ENCODE assay signal across 21 cellular contexts in genomic region chr9:14923701-14924100, GRCh38. TPM values are rescaled to one million over a fixed set of nuclear protein-coding genes. Genes with fewer than 3 reads are reported as not detected.
A peak's percentile ranks its signal among the peaks of the same experiment; 100 is the strongest.
DNase-seq lines count a peak whose midpoint lies in the region; ATAC-seq and TF ChIP-seq lines count a peak whose summit lies in the region.
"Had no signal": no experiment of that assay in that cellular context is flagged by ENCODE, and none has a peak within 500 bp of the region (broad histone marks: within the 10 kb centered on the region; RNA-seq: fewer than 3 reads in every experiment).

No MANE protein-coding gene starts in this region.

- H3K4me1 ChIP-seq in subcutaneous abdominal adipose tissue (ENCODE audit: control insufficient read depth in 5 of 5, insufficient read depth in 5 of 5, low read length in 5 of 5) (peaks cover 0 to 30% (median 12%) of the 10 kb centered on the region in 5 donors), right lobe of liver (no peaks in the 10 kb centered on the region)
- H3K4me1 ChIP-seq: BLaER1, Caco-2 had no signal

- TF ChIP-seq CTCF in nephron (IDR thresholded peaks at IDR 0.05; ENCODE audit: unreplicated experiment in 3 of 3) (no peak), right lobe of liver (IDR thresholded peaks at IDR 0.05) (no peak)

- H3K9ac ChIP-seq in SK-N-MC (ENCODE audit: insufficient read length) (no peak overlapping the region), subcutaneous abdominal adipose tissue (ENCODE audit: low read length in 5 of 5) (no peak overlapping the region)
- H3K9ac ChIP-seq: BLaER1 had no signal

- H3K27ac Mint-ChIP-seq in nephron, result peak overlapping the region in 2 of 3 experiments; percentile 63 to 90
- no peak overlapping the region for H3K27ac Mint-ChIP-seq in activated CD4-positive, alpha-beta T cell treated with anti-CD3 and anti-CD28 coated beads, Interleukin-2, amount 10 ng/mL, durations not matched to agents 24 days and 14 days
- H3K27ac Mint-ChIP-seq: B cell; CD4-positive, CD25-positive, alpha-beta regulatory T cell; CD8-positive, alpha-beta T cell; GM23338 had no signal

- no peak overlapping the region for H3K4me3 Mint-ChIP-seq in nephron
- H3K4me3 Mint-ChIP-seq in activated CD4-positive, alpha-beta T cell treated with anti-CD3 and anti-CD28 coated beads, Interleukin-2, amount 10 ng/mL, durations not matched to agents 24 days and 14 days, result no peak overlapping the region
- H3K4me3 Mint-ChIP-seq: B cell; CD4-positive, CD25-positive, alpha-beta regulatory T cell; CD8-positive, alpha-beta T cell; GM23338; H9 had no signal

- H3K27me3 Mint-ChIP-seq in nephron (ENCODE audit: low read depth), result no peaks in the 10 kb centered on the region
- no peaks in the 10 kb centered on the region for H3K27me3 Mint-ChIP-seq in activated CD4-positive, alpha-beta T cell treated with anti-CD3 and anti-CD28 coated beads, Interleukin-2, amount 10 ng/mL, durations not matched to agents 24 days and 14 days
- H3K27me3 Mint-ChIP-seq: B cell had no signal

- intact Hi-C loops in right lobe of liver (cut with DNase I), result no loop called here
- intact Hi-C loops in activated CD4-positive, alpha-beta T cell treated with anti-CD3 and anti-CD28 coated beads, Interleukin-2, amount 10 ng/mL, durations not matched to agents 24 days and 14 days (cut with micrococcal nuclease), result no loop called here

- H3K9me3 ChIP-seq in SK-N-MC (ENCODE audit: low read depth, low read length) (no peaks in the 10 kb centered on the region), subcutaneous abdominal adipose tissue (ENCODE audit: control insufficient read depth in 5 of 5, low read length in 5 of 5) (no peaks in the 10 kb centered on the region), right lobe of liver (no peaks in the 10 kb centered on the region)
- H3K9me3 ChIP-seq: BLaER1, Caco-2 had no signal

- ATAC-seq in right lobe of liver, result no peak
- ATAC-seq: CD8-positive, alpha-beta T cell; GM23338; HCT116 had no signal

- H3K9me3 Mint-ChIP-seq in nephron, result no peaks in the 10 kb centered on the region
- no peaks in the 10 kb centered on the region for H3K9me3 Mint-ChIP-seq in activated CD4-positive, alpha-beta T cell treated with anti-CD3 and anti-CD28 coated beads, Interleukin-2, amount 10 ng/mL, durations not matched to agents 24 days and 14 days
- H3K9me3 Mint-ChIP-seq: CD8-positive, alpha-beta T cell; GM23338; H9 had no signal

- H3K27ac ChIP-seq in SK-N-MC (peak overlapping the region; percentile 97), subcutaneous abdominal adipose tissue (ENCODE audit: low read depth, low read length) (peak overlapping the region; percentile 79), right lobe of liver (no peak overlapping the region)
- H3K27ac ChIP-seq: BLaER1, C4-2B had no signal

- H3K36me3 Mint-ChIP-seq in nephron (ENCODE audit: low read depth), result no peaks in the 10 kb centered on the region
- no peaks in the 10 kb centered on the region for H3K36me3 Mint-ChIP-seq in activated CD4-positive, alpha-beta T cell treated with anti-CD3 and anti-CD28 coated beads, Interleukin-2, amount 10 ng/mL, durations not matched to agents 24 days and 14 days (ENCODE audit: low read depth)
- H3K36me3 Mint-ChIP-seq: CD4-positive, CD25-positive, alpha-beta regulatory T cell; CD8-positive, alpha-beta T cell had no signal

- WGBS in right lobe of liver (ENCODE audit: insufficient coverage, low coverage, low lambda C conversion rate, missing lambda C conversion rate), result 40% methylated on average over 2 of the region's 2 CpGs

- DNase-seq in EL (peak; percentile 9), SK-N-MC (ENCODE audit: low read depth, low spot score) (peak; percentile 86), pons (ENCODE audit: low spot score) (no peak), right lobe of liver (no peak)
- DNase-seq in stimulated activated CD4-positive, alpha-beta T cell treated with anti-CD3 and anti-CD28 coated beads, Interleukin-4, amount 100 ng/mL, for 4 hours, result no peak
- no peak for DNase-seq in activated CD4-positive, alpha-beta T cell treated with anti-CD3 and anti-CD28 coated beads, Interleukin-2, amount 10 ng/mL, durations not matched to agents 24 days and 14 days
- DNase-seq: Caco-2; CD4-positive, CD25-positive, alpha-beta regulatory T cell; CD8-positive, alpha-beta T cell; DMS153; DND-41; GF-D8; H9 had no signal

- H3K4me3 ChIP-seq in SK-N-MC (peak overlapping the region; percentile 79), subcutaneous abdominal adipose tissue (ENCODE audit: low read depth in 1 of 5, low read length in 5 of 5) (no peak overlapping the region), right lobe of liver (no peak overlapping the region)
- H3K4me3 ChIP-seq: BLaER1, GM23338 had no signal

- H3K4me1 Mint-ChIP-seq in nephron, result peaks cover 50% of the 10 kb centered on the region
- peaks cover 2% of the 10 kb centered on the region for H3K4me1 Mint-ChIP-seq in activated CD4-positive, alpha-beta T cell treated with anti-CD3 and anti-CD28 coated beads, Interleukin-2, amount 10 ng/mL, durations not matched to agents 24 days and 14 days
- H3K4me1 Mint-ChIP-seq: B cell, GM23338, H9 had no signal

- H3K36me3 ChIP-seq in SK-N-MC (ENCODE audit: insufficient read depth, low read length) (no peaks in the 10 kb centered on the region; the same call in 1 of the 2 replicates), subcutaneous abdominal adipose tissue (ENCODE audit: control insufficient read depth in 5 of 5, insufficient read depth in 5 of 5, low read length in 5 of 5) (no peaks in the 10 kb centered on the region), right lobe of liver (no peaks in the 10 kb centered on the region)
- H3K36me3 ChIP-seq: BLaER1 had no signal

- H3K27me3 ChIP-seq in subcutaneous abdominal adipose tissue (ENCODE audit: control insufficient read depth in 5 of 5, insufficient read depth in 4 of 5, low read length in 5 of 5) (no peaks in the 10 kb centered on the region), right lobe of liver (no peaks in the 10 kb centered on the region)
- H3K27me3 ChIP-seq: BLaER1 had no signal

- no peak for TF ChIP-seq POLR2A in right lobe of liver (IDR thresholded peaks at IDR 0.05)

RNA-seq across cellular contexts. Expression of gene FREM1, which starts 13.5 kb away (rescaled TPM):
- 1 to 10 TPM in 3 of 6 experiments, under 1 TPM in 3; 0.12 to 2.6 (median 1.1) TPM for total RNA-seq in right lobe of liver
- not detected in 2 replicates for total RNA-seq in activated CD4-positive, alpha-beta T cell treated with anti-CD3 and anti-CD28 coated beads, Interleukin-2, amount 10 ng/mL, durations not matched to agents 24 days and 14 days
- total RNA-seq: A172; B cell; CD8-positive, alpha-beta T cell had no signal

Comparison
In these comparisons a context has a peak if more than half of its experiments do, and no peak if none do; other contexts are left out.
1. DNase-seq: peak in EL (single experiment) and SK-N-MC (single experiment); none in pons (single experiment), stimulated activated CD4-positive, alpha-beta T cell treated with anti-CD3 and anti-CD28 coated beads, Interleukin-4, amount 100 ng/mL, for 4 hours (0 of 2), right lobe of liver (0 of 3) and activated CD4-positive, alpha-beta T cell treated with anti-CD3 and anti-CD28 coated beads, Interleukin-2, amount 10 ng/mL, durations not matched to agents 24 days and 14 days (single experiment).
2. H3K27ac ChIP-seq: peak in SK-N-MC (single experiment) and subcutaneous abdominal adipose tissue (single experiment); none in right lobe of liver (0 of 3).